Comparison of ENCODE assay signal across 8 cellular contexts in the genomic region with DNA sequence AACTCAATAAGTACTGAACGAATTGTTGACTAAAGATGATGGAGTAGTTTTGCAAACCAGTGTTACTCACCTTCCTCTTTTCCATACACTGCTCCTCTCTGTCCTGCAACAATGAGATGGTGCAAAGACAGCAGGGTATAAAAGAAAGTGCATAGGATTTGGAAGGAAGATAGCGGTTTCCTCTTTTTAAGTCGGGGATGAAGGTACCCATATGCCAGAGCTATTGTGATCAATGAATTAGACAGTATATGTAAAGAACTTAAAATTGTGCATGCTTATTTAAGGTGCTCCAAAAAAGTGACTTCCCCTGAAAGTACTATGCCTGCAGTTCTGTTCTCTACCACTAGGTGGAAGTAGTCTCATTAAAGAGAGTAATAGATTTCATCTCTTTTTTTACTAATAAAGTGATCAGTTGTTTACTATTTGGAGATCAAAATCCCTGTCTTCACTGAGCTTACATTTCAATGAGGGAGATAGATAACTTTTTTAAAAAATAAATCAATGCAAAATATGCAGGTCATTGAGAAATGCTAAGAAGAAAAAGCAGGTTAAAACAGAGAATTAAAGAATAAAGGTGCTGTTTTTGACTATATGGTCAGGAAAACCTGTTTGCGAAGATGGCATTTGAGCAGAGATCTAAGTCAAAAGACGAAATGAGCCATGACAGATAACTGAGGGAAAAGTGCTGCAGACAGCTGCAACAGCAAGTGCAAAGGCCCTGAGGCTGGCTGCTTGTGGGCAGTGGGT.
DNase-seq lines count a peak whose midpoint lies in the region; ATAC-seq, FAIRE-seq and TF ChIP-seq lines count a peak whose summit lies in the region.

No MANE protein-coding gene starts in this region.

- H3K27ac Mint-ChIP-seq in naive thymus-derived CD4-positive, alpha-beta T cell = no peak overlapping the region

- no peak for TF ChIP-seq POLR2A in GM12878 (IDR thresholded peaks at IDR 0.05; ENCODE audit: low read depth, low read length)

- no peak overlapping the region for H3K4me3 ChIP-seq in GM12878
- no peak overlapping the region for H3K4me3 ChIP-seq in naive thymus-derived CD4-positive, alpha-beta T cell (ENCODE audit: low read length)

- peak; percentile 39 for TF ChIP-seq RAD21 in GM12878 (IDR thresholded peaks at IDR 0.05; ENCODE audit: insufficient read depth, low read depth, low read length)

- FAIRE-seq in GM12878 (lab: Jason Lieb, UNC) = peak; percentile 75

- no peak overlapping the region for H2AFZ ChIP-seq in GM12878 (ENCODE audit: control insufficient read depth, low read depth, low read length)

- H3K4me1 Mint-ChIP-seq in naive thymus-derived CD4-positive, alpha-beta T cell = no peaks in the 10 kb centered on the region

- no peak for ATAC-seq in GM12878
- ATAC-seq in naive thymus-derived CD4-positive, alpha-beta T cell = peak; percentile 41
- no peak for ATAC-seq in HG02798 (IDR thresholded peaks at IDR 0.05; ENCODE audit: poor library complexity, unreplicated experiment)
- ATAC-seq in HG03342 (IDR thresholded peaks at IDR 0.05; ENCODE audit: unreplicated experiment) = no peak

- peaks cover 0 to 7% (median 0%) of the 10 kb centered on the region in 11 donors for H3K9me3 Mint-ChIP-seq in naive thymus-derived CD4-positive, alpha-beta T cell

- TF ChIP-seq CTCF in LNCAP (IDR thresholded peaks at IDR 0.05) (peak; percentile 89), GM12878 (IDR thresholded peaks at IDR 0.05 in 2 of 3, conservative IDR thresholded peaks at IDR 0.05 in 1 of 3; ENCODE audit: control insufficient read depth in 2 of 3, extremely low read depth in 1 of 3, insufficient read depth in 1 of 3, low read depth in 3 of 3, low read length in 3 of 3) (peak; percentile 50 to 76 (median 73))

- SMC1A ChIA-PET in GM12878 (lab: Charles Lee; ENCODE audit: uncharacterized antibody, unreplicated experiment) = interaction anchor here (0.6 to 2.3 kb wide), 2 partner anchors 110 to 114 kb away, joined by 3 to 6 read pairs; no protein-coding TSS in a partner anchor

- intact Hi-C loops in GM12878 (cut with micrococcal nuclease; ENCODE audit: unreplicated experiment) = loop anchor here (2.0 kb wide), 1 partner anchor 111 kb away; no protein-coding TSS in a partner anchor
- intact Hi-C loops in naive thymus-derived CD4-positive, alpha-beta T cell (cut with micrococcal nuclease) = loop anchor here in 1 of 2 donors (1.0 kb wide), 1 partner anchor 109 kb away; no protein-coding TSS in a partner anchor

- no peaks in the 10 kb centered on the region for H3K36me3 Mint-ChIP-seq in naive thymus-derived CD4-positive, alpha-beta T cell

- no peak overlapping the region for H3K9ac ChIP-seq in GM12878 (ENCODE audit: control insufficient read depth, insufficient read depth, low read length)

- no peak overlapping the region for H3K4me3 Mint-ChIP-seq in naive thymus-derived CD4-positive, alpha-beta T cell

- POLR2A ChIA-PET in GM12878 (lab: Charles Lee) = no interaction called here
- POLR2A ChIA-PET in naive thymus-derived CD4-positive, alpha-beta T cell (lab: Charles Lee) = no interaction called here

- H3K27ac ChIP-seq in GM12878 (ENCODE audit: control insufficient read depth, insufficient read depth) = no peak overlapping the region
- no peak overlapping the region for H3K27ac ChIP-seq in naive thymus-derived CD4-positive, alpha-beta T cell (ENCODE audit: low read depth, low read length)

- in situ Hi-C loops in GM12878 (cut with MboI) = no loop called here

- no peaks in the 10 kb centered on the region; a peak in 3 of 4 replicates for H3K27me3 ChIP-seq in GM12878 (replicated peaks in 1 of 2; ENCODE audit: control insufficient read depth in 2 of 2, insufficient read depth in 2 of 2, low read length in 1 of 2)
- H3K27me3 ChIP-seq in naive thymus-derived CD4-positive, alpha-beta T cell (ENCODE audit: control insufficient read depth in 2 of 2, insufficient read depth in 2 of 2, low read length in 2 of 2) = no peaks in the 10 kb centered on the region

- RAD21 ChIA-PET in GM12878 (lab: Charles Lee; ENCODE audit: unreplicated experiment) = no interaction called here

- CTCF ChIA-PET in GM12878 (lab: Yijun Ruan, JAX) = interaction anchor here (0.6 to 7.2 kb wide), 17 partner anchors 9 to 697 kb away, joined by 3 to 78 read pairs (median 4); no protein-coding TSS in a partner anchor
- CTCF ChIA-PET in naive thymus-derived CD4-positive, alpha-beta T cell (lab: Charles Lee) = interaction anchor here (0.6 to 1.5 kb wide), 3 partner anchors 8 to 260 kb away, joined by 3 to 6 read pairs (median 3); no protein-coding TSS in a partner anchor

- no TSS peak for BruUV-seq in GM12878 (replicated peaks; lab: Mats Ljungman, UMichigan)

- no peaks in the 10 kb centered on the region for H3K9me3 ChIP-seq in GM12878 (replicated peaks; ENCODE audit: control insufficient read depth, insufficient read depth, low read length)
- H3K9me3 ChIP-seq in naive thymus-derived CD4-positive, alpha-beta T cell (ENCODE audit: control insufficient read depth in 2 of 3, low read length in 3 of 3) = no peaks in the 10 kb centered on the region

- WGBS in GM12878 (ENCODE audit: insufficient coverage, insufficient replicate concordance, low lambda C conversion rate, missing lambda C conversion rate) = 15% methylated on average over 5 of the region's 5 CpGs

- H4K20me1 ChIP-seq in GM12878 (ENCODE audit: control insufficient read depth, insufficient read depth) = no peaks in the 10 kb centered on the region

- no peaks in the 10 kb centered on the region for H3K79me2 ChIP-seq in GM12878 (ENCODE audit: control insufficient read depth, insufficient read depth, low read length)

- H3K36me3 ChIP-seq in GM12878 (ENCODE audit: control insufficient read depth in 2 of 2, insufficient read depth in 2 of 2, low read length in 1 of 2) = no peaks in the 10 kb centered on the region
- H3K36me3 ChIP-seq in naive thymus-derived CD4-positive, alpha-beta T cell (ENCODE audit: control insufficient read depth in 2 of 3, insufficient read depth in 3 of 3, low read length in 3 of 3) = no peaks in the 10 kb centered on the region

- no peak for TF ChIP-seq EP300 in GM12878 (IDR thresholded peaks at IDR 0.05; ENCODE audit: borderline replicate concordance in 1 of 2, control insufficient read depth in 1 of 2, low read depth in 2 of 2, low read length in 2 of 2)

- H3K27me3 Mint-ChIP-seq in naive thymus-derived CD4-positive, alpha-beta T cell = peaks cover 0 to 5% (median 0%) of the 10 kb centered on the region in 5 donors

- H3K4me2 ChIP-seq in GM12878 (ENCODE audit: control insufficient read depth, insufficient read depth) = no peak overlapping the region

- H3K4me1 ChIP-seq in GM12878 (ENCODE audit: control insufficient read depth, insufficient read depth, low read length) = no peaks in the 10 kb centered on the region
- no peaks in the 10 kb centered on the region for H3K4me1 ChIP-seq in naive thymus-derived CD4-positive, alpha-beta T cell (ENCODE audit: control insufficient read depth in 2 of 2, insufficient read depth in 2 of 2, low read length in 2 of 2)

- DNase-seq in ELR (ENCODE audit: low read depth) (peak; percentile 42), GM12878 (ENCODE audit: low read depth, low spot score) (no peak), HuH-7.5 (ENCODE audit: low spot score) (no peak)
- peak in 2 of 9 donors; percentile 7 to 10 for DNase-seq in naive thymus-derived CD4-positive, alpha-beta T cell
- DNase-seq in activated naive CD4-positive, alpha-beta T cell (lab: John Stamatoyannopoulos, UW) = no peak

TF ChIP-seq in GM12878, 131 proteins besides CTCF, POLR2A, EP300 and RAD21:
- TF ChIP-seq NRF1 (conservative IDR thresholded peaks at IDR 0.05; ENCODE audit: low read depth, low read length) = no peak
- peak; percentile 40; the same call in 1 of the 2 replicates for TF ChIP-seq SMC3 (IDR thresholded peaks at IDR 0.05; ENCODE audit: borderline replicate concordance, low read length)
- TF ChIP-seq BMI1 (IDR thresholded peaks at IDR 0.05; ENCODE audit: borderline replicate concordance) = no peak
